ENCODE assay signal across 33 cellular contexts in genomic region chr22:30500628-30501027, GRCh38. TPM values are rescaled to one million over a fixed set of nuclear protein-coding genes. Genes with fewer than 3 reads are reported as not detected.
"Had no signal": no experiment of that assay in that cellular context is flagged by ENCODE, and none has a peak within 500 bp of the region (broad histone marks: within the 10 kb centered on the region; RNA-seq: fewer than 3 reads in every experiment).

No MANE protein-coding gene starts in this region.

- H3K9me3 Mint-ChIP-seq: naive thymus-derived CD4-positive, alpha-beta T cell; natural killer cell; nephron; stimulated activated memory B cell treated with anti-CD40 and anti-IgM and Interleukin-4, amounts not matched to agents 10 μg/mL and 1 μg/mL and 100 μg/mL, for 72 hours; stimulated activated naive CD8-positive, alpha-beta T cell treated with anti-CD3 and anti-CD28 coated beads, Interleukin-15, amount 100 ng/mL, for 72 hours; type B pancreatic cell had no signal

- H3K4me1 Mint-ChIP-seq: natural killer cell; nephron; stimulated activated memory B cell treated with anti-CD40 and anti-IgM and Interleukin-4, amounts not matched to agents 10 μg/mL and 1 μg/mL and 100 μg/mL, for 72 hours had no signal

- H3K4me2 ChIP-seq: smooth muscle cell had no signal

- H3K36me3 ChIP-seq: pancreas, prostate gland, spleen, suprapubic skin, tibial artery, transverse colon, upper lobe of right lung, vagina had no signal

- H3K27ac ChIP-seq: pancreas, prostate gland, skin epidermis, spleen, suprapubic skin, testis, tibial artery, transverse colon, upper lobe of right lung, vagina had no signal

- H3K4me1 ChIP-seq: pancreas, prostate gland, testis, upper lobe of right lung had no signal

- H3K27ac Mint-ChIP-seq: naive thymus-derived CD4-positive, alpha-beta T cell; natural killer cell; nephron; stimulated activated memory B cell treated with anti-CD40 and anti-IgM and Interleukin-4, amounts not matched to agents 10 μg/mL and 1 μg/mL and 100 μg/mL, for 72 hours; stimulated activated naive CD8-positive, alpha-beta T cell treated with anti-CD3 and anti-CD28 coated beads, Interleukin-15, amount 100 ng/mL, for 72 hours; type B pancreatic cell had no signal

- DNase-seq: naive thymus-derived CD4-positive, alpha-beta T cell; natural killer cell; occipital lobe; pancreas; right cardiac atrium; spleen; stimulated activated CD4-positive, alpha-beta T cell treated with anti-CD3 and anti-CD28 coated beads, Interleukin-12 subunit alpha, Interleukin-12 subunit beta, amount 100 ng/mL, for 4 hours; stimulated activated CD4-positive, alpha-beta T cell treated with anti-CD3 and anti-CD28 coated beads, Interleukin-1b, Interleukin-23, amount 100 ng/mL, for 48 hours; stimulated activated CD4-positive, alpha-beta T cell treated with anti-CD3 and anti-CD28 coated beads, Interleukin-4, amount 100 ng/mL, for 1 hour; stimulated activated CD4-positive, alpha-beta T cell treated with anti-CD3 and anti-CD28 coated beads, Interleukin-4, amount 100 ng/mL, for 4 hours; stimulated activated CD8-positive, alpha-beta memory T cell treated with anti-CD3 and anti-CD28 coated beads, Interleukin-4, amount 100 ng/mL, for 48 hours; stimulated activated naive CD4-positive, alpha-beta T cell; stimulated activated naive CD8-positive, alpha-beta T cell treated with anti-CD3 and anti-CD28 coated beads, Interleukin-15, amount 100 ng/mL, for 72 hours; stimulated activated naive CD8-positive, alpha-beta T cell treated with anti-CD3 and anti-CD28 coated beads, Interleukin-15, Interleukin-2, amounts not matched to agents 100 U/mL and 50 U/mL, for 24 hours; substantia nigra; testis; tibial artery; transverse colon; upper lobe of right lung had no signal

- ATAC-seq: naive thymus-derived CD4-positive, alpha-beta T cell; natural killer cell; pancreas; right cardiac atrium; sciatic nerve; stimulated activated memory B cell treated with anti-CD40 and anti-IgM and Interleukin-4, amounts not matched to agents 10 μg/mL and 1 μg/mL and 100 μg/mL, for 72 hours; stimulated activated naive CD8-positive, alpha-beta T cell treated with anti-CD3 and anti-CD28 coated beads, Interleukin-15, amount 100 ng/mL, for 72 hours; stimulated activated naive CD8-positive, alpha-beta T cell treated with anti-CD3 and anti-CD28 coated beads, Interleukin-15, Interleukin-2, amounts not matched to agents 100 U/mL and 50 U/mL, for 24 hours; upper lobe of right lung had no signal

- H3K27me3 ChIP-seq: testis, vagina had no signal

- H3K36me3 Mint-ChIP-seq: naive thymus-derived CD4-positive, alpha-beta T cell; natural killer cell; stimulated activated memory B cell treated with anti-CD40 and anti-IgM and Interleukin-4, amounts not matched to agents 10 μg/mL and 1 μg/mL and 100 μg/mL, for 72 hours; type B pancreatic cell had no signal

- H3K4me3 Mint-ChIP-seq: naive thymus-derived CD4-positive, alpha-beta T cell; natural killer cell; nephron; stimulated activated memory B cell treated with anti-CD40 and anti-IgM and Interleukin-4, amounts not matched to agents 10 μg/mL and 1 μg/mL and 100 μg/mL, for 72 hours; stimulated activated naive CD8-positive, alpha-beta T cell treated with anti-CD3 and anti-CD28 coated beads, Interleukin-15, amount 100 ng/mL, for 72 hours; type B pancreatic cell had no signal

- FAIRE-seq: pancreas had no signal

- H3K9me3 ChIP-seq: pancreas, prostate gland, spleen, suprapubic skin, testis, tibial artery, transverse colon, upper lobe of right lung, vagina had no signal

- H3K4me3 ChIP-seq: pancreas, prostate gland, skin epidermis, smooth muscle cell, spleen, suprapubic skin, testis, tibial artery, transverse colon, upper lobe of right lung, vagina had no signal

RNA-seq across cellular contexts. Expression of gene SEC14L4, which starts 4.9 kb away (rescaled TPM):
- total RNA-seq: naive thymus-derived CD4-positive, alpha-beta T cell; natural killer cell; occipital lobe; osteocyte; pulmonary artery endothelial cell; right cardiac atrium; smooth muscle cell; transverse colon; vagina had no signal
- polyA plus RNA-seq: naive thymus-derived CD4-positive, alpha-beta T cell; neural cell; right cardiac atrium; smooth muscle cell had no signal

RNA-seq across cellular contexts. Expression of gene SEC14L3, which starts 28.8 kb away (rescaled TPM):
- total RNA-seq: naive thymus-derived CD4-positive, alpha-beta T cell; natural killer cell; occipital lobe; osteocyte; pancreas; posterior vena cava; prostate gland; pulmonary artery endothelial cell; right cardiac atrium; sciatic nerve; smooth muscle cell; spleen; suprapubic skin; transverse colon; upper lobe of right lung; urinary bladder; vagina had no signal
- polyA plus RNA-seq: naive thymus-derived CD4-positive, alpha-beta T cell; neural cell; right cardiac atrium; smooth muscle cell; spleen; urinary bladder had no signal

RNA-seq across cellular contexts. Expression of gene SEC14L6, which starts 45.9 kb away (rescaled TPM):
- total RNA-seq: naive thymus-derived CD4-positive, alpha-beta T cell; pulmonary artery endothelial cell; vagina had no signal
- polyA plus RNA-seq: naive thymus-derived CD4-positive, alpha-beta T cell; neural cell; smooth muscle cell had no signal
